Comparison of ENCODE assay signal across 30 cellular contexts in genomic region chr13:49410477-49410876, GRCh38.
"Had no signal": no experiment of that assay in that cellular context is flagged by ENCODE, and none has a peak within 500 bp of the region (broad histone marks: within the 10 kb centered on the region; RNA-seq: fewer than 3 reads in every experiment).

No MANE protein-coding gene starts in this region.

- H3K4me3 Mint-ChIP-seq: activated CD8-positive, alpha-beta memory T cell treated with anti-CD3 and anti-CD28 coated beads, Interleukin-2, amount 10 ng/mL, durations not matched to agents 7 days and 5 days; activated CD8-positive, alpha-beta T cell treated with anti-CD3 and anti-CD28 coated beads, Interleukin-2, amount 10 ng/mL, durations not matched to agents 7 days and 5 days; activated naive CD8-positive, alpha-beta T cell; naive B cell; nephron progenitor cell; stimulated activated naive B cell treated with anti-CD40 and anti-IgM and Interleukin-4, amounts not matched to agents 10 μg/mL and 1 μg/mL and 100 μg/mL, for 72 hours; T-helper 17 cell; WTC11 had no signal

- H3K27ac ChIP-seq: body of pancreas, cardiac muscle cell, colonic mucosa, gastrocnemius medialis, left ventricle myocardium inferior, neutrophil, ovary, prostate gland, suprapubic skin, tibial artery, upper lobe of right lung had no signal

- H3K4me3 ChIP-seq: body of pancreas, cardiac muscle cell, colonic mucosa, gastrocnemius medialis, left ventricle myocardium inferior, lung, mucosa of descending colon, ovary, prostate gland, suprapubic skin, tibial artery, upper lobe of right lung had no signal

- H3K36me3 ChIP-seq: cardiac muscle cell, colonic mucosa, gastrocnemius medialis, left ventricle myocardium inferior, neutrophil, ovary, prostate gland, suprapubic skin, tibial artery, upper lobe of right lung had no signal

- DNase-seq: activated CD4-positive, alpha-beta T cell treated with anti-CD3 and anti-CD28 coated beads, Interleukin-2, amount 50 U/mL, for 1 hour; activated CD8-positive, alpha-beta memory T cell treated with anti-CD3 and anti-CD28 coated beads, Interleukin-2, amount 10 ng/mL, durations not matched to agents 7 days and 5 days; activated CD8-positive, alpha-beta T cell treated with anti-CD3 and anti-CD28 coated beads, Interleukin-2, amount 10 ng/mL, durations not matched to agents 7 days and 5 days; activated naive CD4-positive, alpha-beta T cell treated with Interleukin-2 at 50 U/mL for 16 hours; activated T-cell treated with anti-CD3 and anti-CD28 coated beads, Interleukin-2, amount 50 U/mL, for 48 hours; aorta; body of pancreas; cerebellar nuclear complex; colonic mucosa; effector memory CD4-positive, alpha-beta T cell; gastrocnemius medialis; glutamatergic neuron; left ventricle myocardium inferior; mucosa of descending colon; naive B cell; nephron progenitor cell; ovary; stimulated activated CD4-positive, alpha-beta T cell treated with anti-CD3 and anti-CD28 coated beads, Interleukin-15, amount 100 ng/mL, for 24 hours; stimulated activated CD4-positive, alpha-beta T cell treated with anti-CD3 and anti-CD28 coated beads, Interleukin-2, amount 100 ng/mL, for 24 hours; stimulated activated naive B cell treated with anti-CD40 and anti-IgM and Interleukin-4, amounts not matched to agents 10 μg/mL and 1 μg/mL and 100 μg/mL, for 72 hours; T-helper 17 cell; tibial artery; upper lobe of right lung had no signal

- H3K27me3 ChIP-seq: body of pancreas, cardiac muscle cell, colonic mucosa, gastrocnemius medialis, neutrophil, ovary, suprapubic skin, tibial artery, upper lobe of right lung had no signal

- H3K4me1 Mint-ChIP-seq: activated CD8-positive, alpha-beta memory T cell treated with anti-CD3 and anti-CD28 coated beads, Interleukin-2, amount 10 ng/mL, durations not matched to agents 7 days and 5 days; naive B cell; nephron progenitor cell had no signal

- H3K9me3 Mint-ChIP-seq: WTC11 had no signal

- ATAC-seq: activated CD8-positive, alpha-beta memory T cell treated with anti-CD3 and anti-CD28 coated beads, Interleukin-2, amount 10 ng/mL, durations not matched to agents 7 days and 5 days; activated CD8-positive, alpha-beta T cell treated with anti-CD3 and anti-CD28 coated beads, Interleukin-2, amount 10 ng/mL, durations not matched to agents 7 days and 5 days; body of pancreas; gastrocnemius medialis; mucosa of descending colon; stimulated activated naive B cell treated with anti-CD40 and anti-IgM and Interleukin-4, amounts not matched to agents 10 μg/mL and 1 μg/mL and 100 μg/mL, for 72 hours; T-helper 17 cell; upper lobe of right lung; WTC11 had no signal

- H3K27me3 Mint-ChIP-seq: activated naive CD8-positive, alpha-beta T cell; naive B cell; stimulated activated naive B cell treated with anti-CD40 and anti-IgM and Interleukin-4, amounts not matched to agents 10 μg/mL and 1 μg/mL and 100 μg/mL, for 72 hours; T-helper 17 cell had no signal

- H3K9me3 ChIP-seq: body of pancreas, colonic mucosa, gastrocnemius medialis, mucosa of descending colon, neutrophil, ovary, prostate gland, suprapubic skin, tibial artery, upper lobe of right lung had no signal

- H3K4me1 ChIP-seq: body of pancreas, colonic mucosa, prostate gland, tibial artery, upper lobe of right lung had no signal

- H3K27ac Mint-ChIP-seq: activated CD8-positive, alpha-beta memory T cell treated with anti-CD3 and anti-CD28 coated beads, Interleukin-2, amount 10 ng/mL, durations not matched to agents 7 days and 5 days; activated CD8-positive, alpha-beta T cell treated with anti-CD3 and anti-CD28 coated beads, Interleukin-2, amount 10 ng/mL, durations not matched to agents 7 days and 5 days; activated naive CD8-positive, alpha-beta T cell; nephron progenitor cell; T-helper 17 cell; WTC11 had no signal
